ENCODE assay signal across 1 cellular context in genomic region chr22:31895317-31896133, GRCh38.
TF ChIP-seq lines count a peak whose summit lies in the region.

No MANE protein-coding gene starts in this region.

TF ChIP-seq in K562, 482 proteins besides CTCF, POLR2A, EP300 and RAD21 (continued from another document and continues in another):
- TF ChIP-seq PRDM10 (IDR thresholded peaks at IDR 0.05; ENCODE audit: partially characterized antibody): no peak
- TF ChIP-seq NR0B1 (IDR thresholded peaks at IDR 0.05; ENCODE audit: partially characterized antibody): no peak
- TF ChIP-seq TBL1XR1 (IDR thresholded peaks at IDR 0.05; ENCODE audit: low read length in 2 of 2): peak in 1 of 2 experiments; percentile 39; a peak in 1 of 4 replicates
- TF ChIP-seq DDX20 (tag; IDR thresholded peaks at IDR 0.05; ENCODE audit: low read depth): no peak
- no peak for TF ChIP-seq NR3C1 (CRISPR knock-in tag; IDR thresholded peaks at IDR 0.05)
- TF ChIP-seq XRCC5 (IDR thresholded peaks at IDR 0.05; ENCODE audit: low read depth, low read length): no peak
- TF ChIP-seq SFPQ (IDR thresholded peaks at IDR 0.05; ENCODE audit: low read depth, low read length): no peak
- TF ChIP-seq ZNF431 (CRISPR knock-in tag; IDR thresholded peaks at IDR 0.05): no peak
- TF ChIP-seq TAF1 (IDR thresholded peaks at IDR 0.05; ENCODE audit: control insufficient read depth, extremely low read depth, insufficient read depth, low read length, severe bottlenecking): peak; percentile 25
- TF ChIP-seq ZNF324 (CRISPR knock-in tag; IDR thresholded peaks at IDR 0.05): no peak
- no peak for TF ChIP-seq KDM4B (IDR thresholded peaks at IDR 0.05; ENCODE audit: borderline replicate concordance in 2 of 2, low read depth in 1 of 2)
- no peak for TF ChIP-seq ZNF224 (CRISPR knock-in tag; IDR thresholded peaks at IDR 0.05)
- TF ChIP-seq ESRRA (IDR thresholded peaks at IDR 0.05; ENCODE audit: borderline replicate concordance, low read depth): peak; percentile 18; the same call in 1 of the 2 replicates
- TF ChIP-seq TBP (optimal IDR thresholded peaks at IDR 0.05; ENCODE audit: low read depth, low read length): peak; percentile 11
- peak; percentile 92 for TF ChIP-seq SMARCA4 (IDR thresholded peaks at IDR 0.05)
- peak; percentile 15 for TF ChIP-seq KDM5B (IDR thresholded peaks at IDR 0.05; ENCODE audit: insufficient replicate concordance, low read depth, low read length)
- no peak for TF ChIP-seq CBFB (CRISPR knock-in tag; IDR thresholded peaks at IDR 0.05)
- TF ChIP-seq NR1H2 (CRISPR knock-in tag; IDR thresholded peaks at IDR 0.05): no peak
- TF ChIP-seq HNRNPH1 (optimal IDR thresholded peaks at IDR 0.05; ENCODE audit: low read depth, low read length): no peak
- no peak for TF ChIP-seq NEUROD1 (IDR thresholded peaks at IDR 0.05; ENCODE audit: borderline replicate concordance, low read depth, low read length, partially characterized antibody)
- TF ChIP-seq ZBTB34 (CRISPR knock-in tag; IDR thresholded peaks at IDR 0.05): no peak
- TF ChIP-seq SIN3A (IDR thresholded peaks at IDR 0.05; ENCODE audit: borderline replicate concordance in 2 of 2, control insufficient read depth in 1 of 2, low read depth in 2 of 2, low read length in 2 of 2): peak in 1 of 2 experiments; percentile 41; a peak in 1 of 4 replicates
- TF ChIP-seq CHCHD3 (CRISPR knock-in tag; IDR thresholded peaks at IDR 0.05): no peak
- peak; percentile 55; the same call in 1 of the 2 replicates for TF ChIP-seq ETV5 (CRISPR knock-in tag; IDR thresholded peaks at IDR 0.05; ENCODE audit: low read depth)
- no peak for TF ChIP-seq ZNF174 (CRISPR knock-in tag; IDR thresholded peaks at IDR 0.05)
- no peak for TF ChIP-seq JUNB (CRISPR knock-in tag; conservative IDR thresholded peaks at IDR 0.05)
- TF ChIP-seq ZNF197 (CRISPR knock-in tag; IDR thresholded peaks at IDR 0.05; ENCODE audit: low read depth): no peak
- no peak for TF ChIP-seq ZSCAN29 (IDR thresholded peaks at IDR 0.05)
- 0 out of 2 replicates have a peak, but pooled peaks have one; percentile 29 for TF ChIP-seq ARID3A (IDR thresholded peaks at IDR 0.05; ENCODE audit: borderline replicate concordance, low read depth, low read length)
- no peak for TF ChIP-seq USF2 (CRISPR knock-in tag; IDR thresholded peaks at IDR 0.05)
- no peak for TF ChIP-seq CLOCK (CRISPR knock-in tag; IDR thresholded peaks at IDR 0.05; ENCODE audit: borderline replicate concordance)
- no peak for TF ChIP-seq NR2C2 (CRISPR knock-in tag; IDR thresholded peaks at IDR 0.05)
- no peak for TF ChIP-seq NR2C2 (tag; IDR thresholded peaks at IDR 0.05)
- no peak for TF ChIP-seq TAF15 (IDR thresholded peaks at IDR 0.05; ENCODE audit: low read depth, low read length)
- no peak for TF ChIP-seq BCL6 (CRISPR knock-in tag; IDR thresholded peaks at IDR 0.05)
- peak; percentile 9 for TF ChIP-seq VEZF1 (CRISPR knock-in tag; IDR thresholded peaks at IDR 0.05)
- no peak for TF ChIP-seq POLR2H (tag; IDR thresholded peaks at IDR 0.05; ENCODE audit: low read depth)
- no peak for TF ChIP-seq UBTF (IDR thresholded peaks at IDR 0.05; ENCODE audit: borderline replicate concordance in 1 of 2, low read depth in 2 of 2, low read length in 2 of 2)
- TF ChIP-seq MCM5 (IDR thresholded peaks at IDR 0.05; ENCODE audit: low read depth): no peak
- peak; percentile 42; the same call in 1 of the 2 replicates for TF ChIP-seq MEF2A (IDR thresholded peaks at IDR 0.05; ENCODE audit: control insufficient read depth, low read depth, low read length)
- no peak for TF ChIP-seq ZBTB43 (CRISPR knock-in tag; IDR thresholded peaks at IDR 0.05)
- no peak for TF ChIP-seq THAP7 (CRISPR knock-in tag; IDR thresholded peaks at IDR 0.05)
- TF ChIP-seq IRF2 (CRISPR knock-in tag; IDR thresholded peaks at IDR 0.05): no peak
